In genomic region chr19:44913512-44914435, GRCh38 we compare ENCODE assay signal across 7 cellular contexts. TPM values are rescaled to one million over a fixed set of nuclear protein-coding genes. Genes with fewer than 3 reads are reported as not detected.
DNase-seq lines count a peak whose midpoint lies in the region; ATAC-seq and TF ChIP-seq lines count a peak whose summit lies in the region.
"Not testable (repeated sequence)": the region's sequence is repeated elsewhere in the genome, so short reads cannot be mapped to it uniquely, and the experiment has no call there.
"Had no signal": no experiment of that assay in that cellular context is flagged by ENCODE, and none has a peak within 500 bp of the region (broad histone marks: within the 10 kb centered on the region; RNA-seq: fewer than 3 reads in every experiment).

No MANE protein-coding gene starts in this region.

- H2AFZ ChIP-seq in fibroblast of lung (ENCODE audit: low read length) = not testable (repeated sequence)

- not testable (repeated sequence) for H3K27ac ChIP-seq in SJCRH30; fibroblast of lung (ENCODE audit: insufficient read depth, low read length); naive thymus-derived CD4-positive, alpha-beta T cell (ENCODE audit: low read depth, low read length)
- peak overlapping the region; percentile 63 to 70 for H3K27ac ChIP-seq in testis

- not testable (repeated sequence) for H3K9me3 Mint-ChIP-seq in activated naive CD4-positive, alpha-beta T cell treated with anti-CD3 and anti-CD28 coated beads, Interleukin-2, amount 50 U/mL, for 72 hours; naive thymus-derived CD4-positive, alpha-beta T cell

- 46 to 53% methylated on average over 21 to 23 of the region's 23 CpGs for WGBS in testis, 2 donors

- H3K27ac Mint-ChIP-seq in activated naive CD4-positive, alpha-beta T cell treated with anti-CD3 and anti-CD28 coated beads, Interleukin-2, amount 50 U/mL, for 72 hours = peak overlapping the region; percentile 59 to 60
- not testable (repeated sequence) for H3K27ac Mint-ChIP-seq in naive thymus-derived CD4-positive, alpha-beta T cell

- not testable (repeated sequence) for H3K27me3 ChIP-seq in H7 (ENCODE audit: control insufficient read depth, insufficient read depth, low read length); SJCRH30; fibroblast of lung (ENCODE audit: control insufficient read depth, insufficient read depth, low read length); naive thymus-derived CD4-positive, alpha-beta T cell (ENCODE audit: control insufficient read depth in 2 of 2, insufficient read depth in 2 of 2, low read length in 2 of 2); testis

- H3K4me1 ChIP-seq in SJCRH30 (peaks cover 16% of the 10 kb centered on the region), testis (peaks cover 37% of the 10 kb centered on the region)
- H3K4me1 ChIP-seq in fibroblast of lung (ENCODE audit: control insufficient read depth, extremely low read depth, insufficient read depth, low read length); naive thymus-derived CD4-positive, alpha-beta T cell (ENCODE audit: control insufficient read depth in 2 of 2, insufficient read depth in 2 of 2, low read length in 2 of 2): not testable (repeated sequence)

- CTCF ChIA-PET in naive thymus-derived CD4-positive, alpha-beta T cell (lab: Charles Lee) = interaction anchor here (0.7 kb wide), 1 partner anchor 265 kb away, joined by 3 read pairs; the partner anchor contains the start of gene BLOC1S3

- H3K9ac ChIP-seq in fibroblast of lung (ENCODE audit: insufficient read depth, low read length) = not testable (repeated sequence)

- not testable (repeated sequence) for ATAC-seq in activated naive CD4-positive, alpha-beta T cell treated with anti-CD3 and anti-CD28 coated beads, Interleukin-2, amount 50 U/mL, for 72 hours; naive thymus-derived CD4-positive, alpha-beta T cell

- peak overlapping the region; percentile 61 for H3K4me3 ChIP-seq in H7 (ENCODE audit: insufficient read depth, low read depth, low read length)
- H3K4me3 ChIP-seq in SJCRH30 = peak overlapping the region; percentile 57
- H3K4me3 ChIP-seq in fibroblast of lung (replicated peaks in 1 of 4; ENCODE audit: control extremely low read depth in 1 of 4, insufficient read depth in 1 of 4, low read depth in 3 of 4, low read length in 4 of 4) = peak overlapping the region in 1 of 4 experiments; percentile 65
- not testable (repeated sequence) for H3K4me3 ChIP-seq in naive thymus-derived CD4-positive, alpha-beta T cell (ENCODE audit: low read length); testis

- not testable (repeated sequence) for TF ChIP-seq CTCF in fibroblast of lung (conservative IDR thresholded peaks at IDR 0.05 in 1 of 2, IDR thresholded peaks at IDR 0.05 in 1 of 2; ENCODE audit: low read depth in 1 of 2, low read length in 2 of 2); testis (IDR thresholded peaks at IDR 0.05)

- peak; percentile 41 for DNase-seq in H7
- not testable (repeated sequence) for DNase-seq in SJCRH30; activated naive CD4-positive, alpha-beta T cell treated with anti-CD3 and anti-CD28 coated beads, Interleukin-2, amount 50 U/mL, for 72 hours (ENCODE audit: low spot score in 2 of 2); fibroblast of lung (ENCODE audit: low read depth in 2 of 2); naive thymus-derived CD4-positive, alpha-beta T cell; testis

- not testable (repeated sequence) for H3K79me2 ChIP-seq in fibroblast of lung (ENCODE audit: control insufficient read depth, insufficient read depth, low read length)

- POLR2A ChIA-PET in naive thymus-derived CD4-positive, alpha-beta T cell (lab: Charles Lee) = not testable (repeated sequence)

- H3K36me3 ChIP-seq in H7 (replicated peaks; ENCODE audit: control insufficient read depth, insufficient read depth, low read length); SJCRH30; fibroblast of lung (ENCODE audit: control insufficient read depth, insufficient read depth, low read length); naive thymus-derived CD4-positive, alpha-beta T cell (ENCODE audit: control insufficient read depth in 2 of 3, insufficient read depth in 3 of 3, low read length in 3 of 3); testis (ENCODE audit: low read depth, missing control alignments): not testable (repeated sequence)

- peak overlapping the region in 9 of 10 donors; percentile 55 to 91 (median 87) for H3K4me3 Mint-ChIP-seq in naive thymus-derived CD4-positive, alpha-beta T cell

- intact Hi-C loops in naive thymus-derived CD4-positive, alpha-beta T cell (cut with micrococcal nuclease) = loop anchor here in 1 of 2 donors (2.0 kb wide), 1 partner anchor 41 kb away; the partner anchor contains the start of gene CLPTM1
- intact Hi-C loops in testis (cut with DNase I; ENCODE audit: low total_unique reads) = not testable (repeated sequence)

- H3K4me1 Mint-ChIP-seq in naive thymus-derived CD4-positive, alpha-beta T cell = peaks cover 4 to 19% (median 7%) of the 10 kb centered on the region in 7 donors

- peaks cover 23 to 32% (median 28%) of the 10 kb centered on the region in 5 donors for H3K27me3 Mint-ChIP-seq in naive thymus-derived CD4-positive, alpha-beta T cell

- not testable (repeated sequence) for H3K36me3 Mint-ChIP-seq in activated naive CD4-positive, alpha-beta T cell treated with anti-CD3 and anti-CD28 coated beads, Interleukin-2, amount 50 U/mL, for 72 hours; naive thymus-derived CD4-positive, alpha-beta T cell

- H4K20me1 ChIP-seq in fibroblast of lung (ENCODE audit: control insufficient read depth, extremely low read depth, insufficient read depth, low read length) = not testable (repeated sequence)

- H3K9me3 ChIP-seq in SJCRH30 (replicated peaks); fibroblast of lung (ENCODE audit: control insufficient read depth, insufficient read depth, low read depth, low read length); naive thymus-derived CD4-positive, alpha-beta T cell (ENCODE audit: control insufficient read depth in 2 of 3, low read length in 3 of 3); testis: not testable (repeated sequence)

- peak overlapping the region; percentile 79 for H3K4me2 ChIP-seq in fibroblast of lung (ENCODE audit: extremely low read depth, insufficient read depth, low read length)

- not testable (repeated sequence) for TF ChIP-seq POLR2A in testis (IDR thresholded peaks at IDR 0.05)

RNA-seq across cellular contexts. Expression of gene APOC1, which starts 0.6 kb away (rescaled TPM):
- 65.6 and 139 TPM in 2 replicates for total RNA-seq in H7 (2014; rRNA removed; shearing (Covaris generic))
- 18.3 and 22.9 TPM in 2 replicates for total RNA-seq in SJCRH30 (2014; rRNA removed; shearing (Covaris generic))
- total RNA-seq in activated naive CD4-positive, alpha-beta T cell treated with anti-CD3 and anti-CD28 coated beads, Interleukin-2, amount 50 U/mL, for 72 hours = under 1 TPM in 1 of 2 donors, not detected in 1; 0.61 TPM
- total RNA-seq in fibroblast of lung (2.3 and 8.0 TPM in 2 replicates), testis (10 to 100 TPM in 1 of 2 donors, 1 to 10 TPM in 1; 9.4 to 43.9 TPM)
- polyA plus RNA-seq in fibroblast of lung (1.3 and 2.6 TPM in 2 replicates), testis (ENCODE audit: insufficient read depth, low read depth, low replicate concordance) (42.9 TPM)
- polyA plus RNA-seq in fibroblast of lung (2012) = 2.7 and 8.2 TPM in 2 replicates
- not detected in 2 replicates for polyA minus RNA-seq in fibroblast of lung (ENCODE audit: low replicate concordance)
- 1 to 10 TPM in 2 of 5 experiments, not detected in 3; 1.7 to 5.2 TPM for total RNA-seq in naive thymus-derived CD4-positive, alpha-beta T cell
- not detected for polyA plus RNA-seq in naive thymus-derived CD4-positive, alpha-beta T cell

RNA-seq across cellular contexts. Expression of gene APOE, which starts 8.2 kb away (rescaled TPM):
- total RNA-seq in H7 (2014; rRNA removed; shearing (Covaris generic)) = 826 and 994 TPM in 2 replicates
- 4.5 and 6.5 TPM in 2 replicates for total RNA-seq in SJCRH30 (2014; rRNA removed; shearing (Covaris generic))
- 1 to 10 TPM in 1 of 2 donors, under 1 TPM in 1; 0.80 to 2.9 TPM for total RNA-seq in activated naive CD4-positive, alpha-beta T cell treated with anti-CD3 and anti-CD28 coated beads, Interleukin-2, amount 50 U/mL, for 72 hours
- 35.0 and 339 TPM in 2 replicates for total RNA-seq in fibroblast of lung
- polyA plus RNA-seq in fibroblast of lung = 1.5 and 13.4 TPM in 2 replicates
- 1.9 and 20.7 TPM in 2 replicates for polyA plus RNA-seq in fibroblast of lung (2012)
- polyA minus RNA-seq in fibroblast of lung (ENCODE audit: low replicate concordance) = 1.3 TPM in 1 of 2 replicates, not detected in the other
- total RNA-seq in naive thymus-derived CD4-positive, alpha-beta T cell = 1 to 10 TPM in 4 of 5 experiments, under 1 TPM in 1; 0.41 to 7.9 (median 4.0) TPM
- not detected for polyA plus RNA-seq in naive thymus-derived CD4-positive, alpha-beta T cell
- 100 to 1,000 TPM; 215 to 494 TPM for total RNA-seq in testis
- 185 TPM for polyA plus RNA-seq in testis (ENCODE audit: insufficient read depth, low read depth, low replicate concordance)

RNA-seq across cellular contexts. Expression of gene TOMM40, which starts 22.7 kb away (rescaled TPM):
- 160 and 204 TPM in 2 replicates for total RNA-seq in H7 (2014; rRNA removed; shearing (Covaris generic))
- 104 and 110 TPM in 2 replicates for total RNA-seq in SJCRH30 (2014; rRNA removed; shearing (Covaris generic))
- total RNA-seq in activated naive CD4-positive, alpha-beta T cell treated with anti-CD3 and anti-CD28 coated beads, Interleukin-2, amount 50 U/mL, for 72 hours = 100 to 1,000 TPM in 1 of 2 donors, 10 to 100 TPM in 1; 38.2 to 120 TPM
- total RNA-seq in fibroblast of lung (21.8 and 24.4 TPM in 2 replicates), testis (10 to 100 TPM; 54.7 to 67.3 TPM)
- polyA plus RNA-seq in fibroblast of lung (32.1 and 57.7 TPM in 2 replicates), testis (ENCODE audit: insufficient read depth, low read depth, low replicate concordance) (43.1 TPM)
- polyA plus RNA-seq in fibroblast of lung (2012) = 38.8 and 79.3 TPM in 2 replicates
- polyA minus RNA-seq in fibroblast of lung (ENCODE audit: low replicate concordance) = 64.4 and 139 TPM in 2 replicates
- total RNA-seq in naive thymus-derived CD4-positive, alpha-beta T cell = 10 to 100 TPM; 26.3 to 73.3 (median 37.5) TPM
- polyA plus RNA-seq in naive thymus-derived CD4-positive, alpha-beta T cell = 10 to 100 TPM; 26.5 to 44.8 TPM

RNA-seq across cellular contexts. Expression of gene APOC4, which starts 28.3 kb away (rescaled TPM):
- total RNA-seq in H7 (2014; rRNA removed; shearing (Covaris generic)) = not detected in 2 replicates
- total RNA-seq in SJCRH30 (2014; rRNA removed; shearing (Covaris generic)) = 0.20 TPM in 1 of 2 replicates, not detected in the other
- not detected for total RNA-seq in activated naive CD4-positive, alpha-beta T cell treated with anti-CD3 and anti-CD28 coated beads, Interleukin-2, amount 50 U/mL, for 72 hours
- total RNA-seq in fibroblast of lung = not detected in 2 replicates
- not detected in 2 replicates for polyA plus RNA-seq in fibroblast of lung
- polyA plus RNA-seq in fibroblast of lung (2012) = not detected in 2 replicates
- polyA minus RNA-seq in fibroblast of lung (ENCODE audit: low replicate concordance) = not detected in 2 replicates
- not detected for total RNA-seq in naive thymus-derived CD4-positive, alpha-beta T cell
- polyA plus RNA-seq in naive thymus-derived CD4-positive, alpha-beta T cell = not detected
- not detected for total RNA-seq in testis
- not detected for polyA plus RNA-seq in testis (ENCODE audit: insufficient read depth, low read depth, low replicate concordance)
- total RNA-seq: myocyte had no signal

RNA-seq across cellular contexts. Expression of gene APOC2, which starts 32.1 kb away (rescaled TPM):
- total RNA-seq in H7 (2014; rRNA removed; shearing (Covaris generic)) = not detected in 2 replicates
- total RNA-seq in SJCRH30 (2014; rRNA removed; shearing (Covaris generic)) = not detected in 2 replicates
- total RNA-seq in activated naive CD4-positive, alpha-beta T cell treated with anti-CD3 and anti-CD28 coated beads, Interleukin-2, amount 50 U/mL, for 72 hours = not detected
- total RNA-seq in fibroblast of lung = not detected in 2 replicates
- not detected in 2 replicates for polyA plus RNA-seq in fibroblast of lung
- not detected in 2 replicates for polyA plus RNA-seq in fibroblast of lung (2012)
- not detected in 2 replicates for polyA minus RNA-seq in fibroblast of lung (ENCODE audit: low replicate concordance)
- total RNA-seq in naive thymus-derived CD4-positive, alpha-beta T cell = 1 to 10 TPM in 1 of 5 experiments, not detected in 4; 1.7 TPM
- polyA plus RNA-seq in naive thymus-derived CD4-positive, alpha-beta T cell = not detected
- 1 to 10 TPM; 1.1 to 1.2 TPM for total RNA-seq in testis
- 2.9 TPM for polyA plus RNA-seq in testis (ENCODE audit: insufficient read depth, low read depth, low replicate concordance)
